In the genomic region with DNA sequence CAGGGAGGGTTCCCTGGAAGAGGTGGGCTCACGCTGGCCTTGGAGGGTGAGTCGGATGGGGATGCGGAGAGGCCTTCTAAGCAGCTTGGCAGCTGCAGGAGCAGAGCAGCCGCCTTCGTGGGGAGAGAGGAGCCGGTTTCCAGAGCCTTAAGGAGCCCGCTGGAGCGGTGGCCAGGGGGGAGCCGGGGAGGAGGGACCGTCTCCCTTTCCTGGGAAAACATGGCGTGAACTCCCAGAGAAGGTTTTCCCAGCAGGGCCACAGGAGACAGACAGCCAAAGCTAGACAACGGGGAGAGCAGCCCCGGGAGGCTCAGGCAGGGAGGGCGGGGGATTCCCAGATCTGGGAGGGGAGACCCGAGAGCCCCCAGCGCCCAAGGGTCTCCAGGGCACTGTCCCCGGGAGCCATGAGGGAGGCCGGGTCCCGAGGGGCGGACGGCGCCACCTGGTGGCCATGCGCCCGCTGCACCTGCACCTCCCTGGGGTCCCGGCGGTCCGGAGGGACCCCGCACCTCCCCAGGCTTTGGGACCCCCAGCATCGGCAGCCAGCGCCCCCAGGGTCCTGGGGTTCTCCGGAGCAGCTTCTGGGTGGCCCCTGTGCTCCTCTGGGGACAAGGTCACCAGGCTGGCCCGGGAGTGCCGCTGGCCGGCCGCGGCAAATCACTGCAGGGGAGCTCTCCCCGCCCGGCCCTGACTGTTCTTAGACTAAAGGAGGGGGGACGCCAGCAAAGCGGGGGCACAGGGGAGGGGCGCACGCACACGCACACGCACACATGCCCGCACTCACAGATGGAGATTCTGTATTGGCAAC, we compare ENCODE assay signal across 9 cellular contexts. TPM values are rescaled to one million over a fixed set of nuclear protein-coding genes. Genes with fewer than 3 reads are reported as not detected.
DNase-seq lines count a peak whose midpoint lies in the region; ATAC-seq and TF ChIP-seq lines count a peak whose summit lies in the region.
"Had no signal": no experiment of that assay in that cellular context is flagged by ENCODE, and none has a peak within 500 bp of the region (broad histone marks: within the 10 kb centered on the region; RNA-seq: fewer than 3 reads in every experiment).

No MANE protein-coding gene starts in this region.

- H3K4me1 Mint-ChIP-seq in Calu3 (ENCODE audit: low read depth, unreplicated experiment): peaks cover 67% of the 10 kb centered on the region
- H3K4me1 Mint-ChIP-seq in activated CD8-positive, alpha-beta T cell treated with anti-CD3 and anti-CD28 coated beads for 36 hours (ENCODE audit: low read depth): no peaks in the 10 kb centered on the region
- H3K4me1 Mint-ChIP-seq in stimulated activated naive CD8-positive, alpha-beta T cell treated with anti-CD3 and anti-CD28 coated beads, Interleukin-15, amount 100 ng/mL, for 72 hours: peaks cover 14% of the 10 kb centered on the region

- CTCF ChIA-PET in Calu3 (lab: Charles Lee): interaction anchor here (0.5 to 5.7 kb wide), 12 partner anchors 18 to 286 kb away, joined by 3 to 117 read pairs (median 5); a partner anchor contains a TSS
- CTCF ChIA-PET in activated CD8-positive, alpha-beta T cell treated with anti-CD3 and anti-CD28 coated beads for 36 hours (lab: Charles Lee): interaction anchor here (0.5 to 7.8 kb wide), 78 partner anchors 9 to 433 kb away, joined by 3 to 336 read pairs (median 4); a partner anchor contains a TSS

- H3K27me3 Mint-ChIP-seq in Calu3 (ENCODE audit: unreplicated experiment): no peaks in the 10 kb centered on the region
- H3K27me3 Mint-ChIP-seq in activated CD8-positive, alpha-beta T cell treated with anti-CD3 and anti-CD28 coated beads for 36 hours: no peaks in the 10 kb centered on the region
- H3K27me3 Mint-ChIP-seq in stimulated activated naive CD8-positive, alpha-beta T cell treated with anti-CD3 and anti-CD28 coated beads, Interleukin-15, amount 100 ng/mL, for 72 hours: peaks cover 37% of the 10 kb centered on the region

- POLR2A ChIA-PET in activated CD8-positive, alpha-beta T cell treated with anti-CD3 and anti-CD28 coated beads for 36 hours (lab: Charles Lee): interaction anchor here (1.0 to 1.9 kb wide), 5 partner anchors 75 to 186 kb away, joined by 3 to 7 read pairs (median 3); no protein-coding TSS in a partner anchor

- no peaks in the 10 kb centered on the region for H3K4me1 ChIP-seq in KMS-11 (ENCODE audit: low read depth, poor library complexity, severe bottlenecking)

- no peaks in the 10 kb centered on the region for H4K20me1 ChIP-seq in KMS-11 (ENCODE audit: insufficient read depth)

- peaks cover 38% of the 10 kb centered on the region for H3K36me3 Mint-ChIP-seq in Calu3 (ENCODE audit: insufficient read depth, unreplicated experiment)
- H3K36me3 Mint-ChIP-seq in activated CD8-positive, alpha-beta T cell treated with anti-CD3 and anti-CD28 coated beads for 36 hours (ENCODE audit: low read depth): no peaks in the 10 kb centered on the region

- no peak overlapping the region for H3K9ac ChIP-seq in KMS-11

- H3K4me2 ChIP-seq in KMS-11: no peak overlapping the region

- peak; percentile 98 for TF ChIP-seq CTCF in Calu3 (IDR thresholded peaks at IDR 0.05; ENCODE audit: unreplicated experiment)
- peak; percentile 81 for TF ChIP-seq CTCF in KMS-11 (conservative IDR thresholded peaks at IDR 0.05; ENCODE audit: low read depth, low read length)
- peak; percentile 97 for TF ChIP-seq CTCF in activated CD8-positive, alpha-beta T cell treated with anti-CD3 and anti-CD28 coated beads for 36 hours (IDR thresholded peaks at IDR 0.05)

- H2AFZ ChIP-seq in KMS-11 (ENCODE audit: low read depth): no peak overlapping the region

- peaks cover 81% of the 10 kb centered on the region for H3K27me3 ChIP-seq in KMS-11 (ENCODE audit: insufficient read depth, low read depth)

- no peaks in the 10 kb centered on the region for H3K9me3 Mint-ChIP-seq in Calu3 (ENCODE audit: low read depth, unreplicated experiment)
- no peaks in the 10 kb centered on the region for H3K9me3 Mint-ChIP-seq in activated CD8-positive, alpha-beta T cell treated with anti-CD3 and anti-CD28 coated beads for 36 hours
- no peaks in the 10 kb centered on the region for H3K9me3 Mint-ChIP-seq in stimulated activated naive CD8-positive, alpha-beta T cell treated with anti-CD3 and anti-CD28 coated beads, Interleukin-15, amount 100 ng/mL, for 72 hours

- H3K27ac Mint-ChIP-seq in Calu3 (ENCODE audit: unreplicated experiment): peak overlapping the region; percentile 67
- no peak overlapping the region for H3K27ac Mint-ChIP-seq in activated CD8-positive, alpha-beta T cell treated with anti-CD3 and anti-CD28 coated beads for 36 hours
- peak overlapping the region in 1 of 2 donors; percentile 74 for H3K27ac Mint-ChIP-seq in stimulated activated naive CD8-positive, alpha-beta T cell treated with anti-CD3 and anti-CD28 coated beads, Interleukin-15, amount 100 ng/mL, for 72 hours

- peak overlapping the region; percentile 31 for H3K4me3 Mint-ChIP-seq in Calu3 (ENCODE audit: low read depth, unreplicated experiment)
- H3K4me3 Mint-ChIP-seq in activated CD8-positive, alpha-beta T cell treated with anti-CD3 and anti-CD28 coated beads for 36 hours: no peak overlapping the region
- no peak overlapping the region for H3K4me3 Mint-ChIP-seq in stimulated activated naive CD8-positive, alpha-beta T cell treated with anti-CD3 and anti-CD28 coated beads, Interleukin-15, amount 100 ng/mL, for 72 hours

- intact Hi-C loops in Calu3 (cut with micrococcal nuclease; ENCODE audit: unreplicated experiment): loop anchor here (5.0 kb wide), 2 partner anchors 55 to 70 kb away; a partner anchor contains a TSS
- intact Hi-C loops in activated CD8-positive, alpha-beta T cell treated with anti-CD3 and anti-CD28 coated beads for 36 hours (cut with micrococcal nuclease): loop anchor here (2.0 kb wide), 1 partner anchor 138 kb away; no protein-coding TSS in a partner anchor

- peak; percentile 79 for ATAC-seq in activated CD8-positive, alpha-beta T cell treated with anti-CD3 and anti-CD28 coated beads for 36 hours
- ATAC-seq in stimulated activated naive CD8-positive, alpha-beta T cell treated with anti-CD3 and anti-CD28 coated beads, Interleukin-15, amount 100 ng/mL, for 72 hours: peak; percentile 65
- ATAC-seq in HG03095 (IDR thresholded peaks at IDR 0.05; ENCODE audit: unreplicated experiment): no peak

- no peaks in the 10 kb centered on the region for H3K79me2 ChIP-seq in KMS-11 (ENCODE audit: insufficient read depth, low read depth)

- H3K27ac ChIP-seq in KMS-11: no peak overlapping the region

- no peaks in the 10 kb centered on the region for H3K36me3 ChIP-seq in KMS-11 (ENCODE audit: insufficient read depth)

- H3K4me3 ChIP-seq in KMS-11 (IDR thresholded peaks at IDR 0.05; ENCODE audit: insufficient read depth, low read depth, low read length): no peak overlapping the region

- DNase-seq in Calu3 (peak; percentile 82), midbrain (lab: John Stamatoyannopoulos, UW) (peak; percentile 47), occipital lobe (lab: John Stamatoyannopoulos, UW) (no peak)
- peak; percentile 70 for DNase-seq in activated CD8-positive, alpha-beta T cell treated with anti-CD3 and anti-CD28 coated beads for 36 hours
- peak; percentile 58 for DNase-seq in effector CD8-positive, alpha-beta T cell (lab: John Stamatoyannopoulos, UW)
- peak; percentile 66 to 75 for DNase-seq in stimulated activated naive CD8-positive, alpha-beta T cell treated with anti-CD3 and anti-CD28 coated beads, Interleukin-15, amount 100 ng/mL, for 72 hours

- no TSS peak for BruUV-seq in Calu3 (replicated peaks; lab: Mats Ljungman, UMichigan)

RNA-seq across cellular contexts. Expression of a gene that starts 2.4 kb away (rescaled TPM):
- total RNA-seq in Calu3 (2022): 5.8 and 7.1 TPM in 2 replicates
- total RNA-seq in activated CD8-positive, alpha-beta T cell treated with anti-CD3 and anti-CD28 coated beads for 36 hours: not detected
- not detected for total RNA-seq in occipital lobe
- total RNA-seq: T-helper 1 cell treated with Interleukin-12 subunit alpha and Interleukin-12 subunit beta and Interleukin-4 antibody, amounts not matched to agents 30 ng/mL and 1 ng/mL, for 36 hours had no signal

RNA-seq across cellular contexts. Expression of a gene that starts 6.4 kb away (rescaled TPM):
- 1.3 and 1.4 TPM in 2 replicates for total RNA-seq in Calu3 (2022)
- under 1 TPM in 1 of 2 experiments, not detected in 1; 0.92 TPM for total RNA-seq in activated CD8-positive, alpha-beta T cell treated with anti-CD3 and anti-CD28 coated beads for 36 hours
- total RNA-seq in occipital lobe: 0.62 TPM
- total RNA-seq: T-helper 1 cell treated with Interleukin-12 subunit alpha and Interleukin-12 subunit beta and Interleukin-4 antibody, amounts not matched to agents 30 ng/mL and 1 ng/mL, for 36 hours had no signal

RNA-seq across cellular contexts. Expression of a gene that starts 20.5 kb away (rescaled TPM):
- total RNA-seq in Calu3 (2022) (not detected in 2 replicates), occipital lobe (0.47 TPM)
- 100 to 1,000 TPM; 247 to 251 TPM for total RNA-seq in activated CD8-positive, alpha-beta T cell treated with anti-CD3 and anti-CD28 coated beads for 36 hours

RNA-seq across cellular contexts. Expression of a gene that starts 59.3 kb away (rescaled TPM):
- total RNA-seq in Calu3 (2022) (not detected in 2 replicates), occipital lobe (not detected)
- under 1 TPM; 0.16 to 0.20 TPM for total RNA-seq in activated CD8-positive, alpha-beta T cell treated with anti-CD3 and anti-CD28 coated beads for 36 hours
- total RNA-seq: T-helper 1 cell treated with Interleukin-12 subunit alpha and Interleukin-12 subunit beta and Interleukin-4 antibody, amounts not matched to agents 30 ng/mL and 1 ng/mL, for 36 hours had no signal

Comparison
In these comparisons a context has a peak if more than half of its experiments do, and no peak if none do; other contexts are left out.
1. RNA of a gene that starts 20.5 kb away (total RNA-seq): 247 to 251 TPM in activated CD8-positive, alpha-beta T cell treated with anti-CD3 and anti-CD28 coated beads for 36 hours; 0.47 TPM in occipital lobe (single experiment) and not detected in Calu3; every median in the first group is over 100 times any median in the second.
2. Peak in every context shown above with its lines, with median percentiles within 50 percentile points of each other: CTCF ChIP-seq.